In genomic region chr2:8574196-8575010, GRCh38 we compare ENCODE assay signal across 1 cellular context.
A peak's percentile ranks its signal among the peaks of the same experiment; 100 is the strongest.
TF ChIP-seq lines count a peak whose summit lies in the region.

No MANE protein-coding gene starts in this region.

TF ChIP-seq in HepG2, 621 proteins besides CTCF, POLR2A, EP300 and RAD21 (continued from another document):
- TF ChIP-seq MXD3 (CRISPR knock-in tag; IDR thresholded peaks at IDR 0.05) = peak; percentile 27; the same call in 1 of the 2 replicates
- TF ChIP-seq ZNF616 (CRISPR knock-in tag; IDR thresholded peaks at IDR 0.05; ENCODE audit: low read depth) = no peak
- TF ChIP-seq NAIF1 (CRISPR knock-in tag; IDR thresholded peaks at IDR 0.05; ENCODE audit: borderline replicate concordance) = peak; percentile 91
- no peak for TF ChIP-seq SIN3B (IDR thresholded peaks at IDR 0.05; ENCODE audit: low read length)
- peak; percentile 61 for TF ChIP-seq TCF7 (IDR thresholded peaks at IDR 0.05; ENCODE audit: low read depth)
- TF ChIP-seq ZBTB4 (CRISPR knock-in tag; IDR thresholded peaks at IDR 0.05; ENCODE audit: borderline replicate concordance) = peak; percentile 95
- no peak for TF ChIP-seq ETS1 (CRISPR knock-in tag; IDR thresholded peaks at IDR 0.05)
- TF ChIP-seq ZFP36L1 (CRISPR knock-in tag; IDR thresholded peaks at IDR 0.05) = 0 out of 2 replicates have a peak, but pooled peaks have one; percentile 78
- no peak for TF ChIP-seq SMARCC2 (IDR thresholded peaks at IDR 0.05)
- peak; percentile 18 for TF ChIP-seq SP4 (CRISPR knock-in tag; IDR thresholded peaks at IDR 0.05)
- TF ChIP-seq U2AF1 (optimal IDR thresholded peaks at IDR 0.05; ENCODE audit: low read depth, low read length) = peak; percentile 83
- no peak; the same call in 1 of the 2 replicates for TF ChIP-seq MTF1 (CRISPR knock-in tag; IDR thresholded peaks at IDR 0.05)
- peak; percentile 86 for TF ChIP-seq ZBTB7B (CRISPR knock-in tag; IDR thresholded peaks at IDR 0.05)
- TF ChIP-seq ZNF180 (CRISPR knock-in tag; IDR thresholded peaks at IDR 0.05; ENCODE audit: borderline replicate concordance, low read depth) = no peak
- TF ChIP-seq ZFP41 (CRISPR knock-in tag; IDR thresholded peaks at IDR 0.05; ENCODE audit: borderline replicate concordance) = no peak
- TF ChIP-seq ZNF234 (CRISPR knock-in tag; conservative IDR thresholded peaks at IDR 0.05) = no peak
- no peak for TF ChIP-seq RFX1 (IDR thresholded peaks at IDR 0.05)
- TF ChIP-seq FOXK1 (CRISPR knock-in tag; IDR thresholded peaks at IDR 0.05; ENCODE audit: borderline replicate concordance, low read depth) = peak; percentile 73; the same call in 1 of the 2 replicates
- no peak for TF ChIP-seq SRSF9 (IDR thresholded peaks at IDR 0.05; ENCODE audit: borderline replicate concordance, insufficient read depth, low read depth, low read length, poor library complexity, severe bottlenecking)
- no peak; the same call in 1 of the 2 replicates for TF ChIP-seq SIX4 (CRISPR knock-in tag; IDR thresholded peaks at IDR 0.05)
- 0 out of 2 replicates have a peak, but pooled peaks have one; percentile 36 for TF ChIP-seq ZNF629 (CRISPR knock-in tag; conservative IDR thresholded peaks at IDR 0.05)
- no peak; the same call in none of the 2 replicates for TF ChIP-seq POLR2AphosphoS5 (IDR thresholded peaks at IDR 0.05; ENCODE audit: low read depth, low read length)
- TF ChIP-seq HMG20A (CRISPR knock-in tag; IDR thresholded peaks at IDR 0.05; ENCODE audit: borderline replicate concordance) = peak; percentile 72
- peak; percentile 62 for TF ChIP-seq GMEB1 (CRISPR knock-in tag; IDR thresholded peaks at IDR 0.05; ENCODE audit: borderline replicate concordance)
- no peak for TF ChIP-seq CENPX (CRISPR knock-in tag; IDR thresholded peaks at IDR 0.05)
- peak; percentile 60 for TF ChIP-seq THAP11 (CRISPR knock-in tag; IDR thresholded peaks at IDR 0.05)
- 0 out of 2 replicates have a peak, but pooled peaks have one; percentile 8 for TF ChIP-seq TGIF2 (CRISPR knock-in tag; IDR thresholded peaks at IDR 0.05)
- TF ChIP-seq PHF20 (CRISPR knock-in tag; IDR thresholded peaks at IDR 0.05) = peak; percentile 54; the same call in 1 of the 2 replicates
- TF ChIP-seq HIVEP1 (CRISPR knock-in tag; IDR thresholded peaks at IDR 0.05) = peak; percentile 99
- TF ChIP-seq PBX2 (CRISPR knock-in tag; IDR thresholded peaks at IDR 0.05) = no peak
- TF ChIP-seq CENPBD1 (CRISPR knock-in tag; IDR thresholded peaks at IDR 0.05; ENCODE audit: borderline replicate concordance, low read depth) = no peak
- TF ChIP-seq MLLT10 (CRISPR knock-in tag; IDR thresholded peaks at IDR 0.05) = no peak
- TF ChIP-seq ZNF569 (CRISPR knock-in tag; IDR thresholded peaks at IDR 0.05; ENCODE audit: borderline replicate concordance) = no peak
- no peak; the same call in 1 of the 2 replicates for TF ChIP-seq ZNF333 (CRISPR knock-in tag; IDR thresholded peaks at IDR 0.05; ENCODE audit: borderline replicate concordance)
- no peak; the same call in 1 of the 2 replicates for TF ChIP-seq ZNF460 (CRISPR knock-in tag; IDR thresholded peaks at IDR 0.05; ENCODE audit: borderline replicate concordance)
- TF ChIP-seq HES4 (CRISPR knock-in tag; IDR thresholded peaks at IDR 0.05; ENCODE audit: borderline replicate concordance) = no peak
- TF ChIP-seq HMG20B (CRISPR knock-in tag; conservative IDR thresholded peaks at IDR 0.05) = peak; percentile 22; the same call in 1 of the 2 replicates
- TF ChIP-seq BATF2 (CRISPR knock-in tag; IDR thresholded peaks at IDR 0.05) = no peak
- peak; percentile 75; the same call in 1 of the 2 replicates for TF ChIP-seq SMYD3 (CRISPR knock-in tag; IDR thresholded peaks at IDR 0.05)
- peak; percentile 88 for TF ChIP-seq ZFX (CRISPR knock-in tag; IDR thresholded peaks at IDR 0.05; ENCODE audit: low read depth)
- no peak for TF ChIP-seq DDIT3 (CRISPR knock-in tag; IDR thresholded peaks at IDR 0.05)
- TF ChIP-seq SMC3 (IDR thresholded peaks at IDR 0.05; ENCODE audit: low read length) = 0 out of 2 replicates have a peak, but pooled peaks have one; percentile 1
- peak; percentile 90 for TF ChIP-seq POGZ (CRISPR knock-in tag; IDR thresholded peaks at IDR 0.05)
- peak; percentile 97 for TF ChIP-seq RXRB (CRISPR knock-in tag; IDR thresholded peaks at IDR 0.05; ENCODE audit: borderline replicate concordance)
- no peak for TF ChIP-seq REXO4 (CRISPR knock-in tag; IDR thresholded peaks at IDR 0.05; ENCODE audit: borderline replicate concordance)
- TF ChIP-seq KDM5B (CRISPR knock-in tag; IDR thresholded peaks at IDR 0.05; ENCODE audit: borderline replicate concordance) = peak; percentile 88
- TF ChIP-seq EED (CRISPR knock-in tag; IDR thresholded peaks at IDR 0.05) = 0 out of 2 replicates have a peak, but pooled peaks have one; percentile 8
